ENCODE assay signal across 12 cellular contexts in genomic region chr10:70974351-70974901, GRCh38.
A peak's percentile ranks its signal among the peaks of the same experiment; 100 is the strongest.
DNase-seq lines count a peak whose midpoint lies in the region; ATAC-seq and TF ChIP-seq lines count a peak whose summit lies in the region.
"Had no signal": no experiment of that assay in that cellular context is flagged by ENCODE, and none has a peak within 500 bp of the region (broad histone marks: within the 10 kb centered on the region; RNA-seq: fewer than 3 reads in every experiment).

No MANE protein-coding gene starts in this region.

- H3K9me3 ChIP-seq in BE2C (no peaks in the 10 kb centered on the region; the same call in 1 of the 2 replicates), GM23248 (ENCODE audit: low read depth) (no peaks in the 10 kb centered on the region), smooth muscle cell (replicated peaks; ENCODE audit: low read depth) (peaks cover 9% of the 10 kb centered on the region)

- H3K4me3 ChIP-seq in BE2C (ENCODE audit: low read depth, low read length) (no peak overlapping the region), GM23248 (no peak overlapping the region), fibroblast of villous mesenchyme (ENCODE audit: low read depth, low read length) (no peak overlapping the region), smooth muscle cell (no peak overlapping the region)
- H3K4me3 ChIP-seq: GM23338 had no signal

- no peaks in the 10 kb centered on the region for H4K20me1 ChIP-seq in GM23248 (ENCODE audit: insufficient read depth)
- H4K20me1 ChIP-seq in smooth muscle cell (ENCODE audit: low read depth) = no peaks in the 10 kb centered on the region

- DNase-seq in BE2C (peak; percentile 76), GM23248 (peak; percentile 48), RPMI7951 (ENCODE audit: low read depth) (peak; percentile 68), fibroblast of villous mesenchyme (ENCODE audit: low read depth) (peak; percentile 3), smooth muscle cell (lab: John Stamatoyannopoulos, UW; ENCODE audit: unreplicated experiment) (no peak), NCI-H526 (lab: John Stamatoyannopoulos, UW) (no peak), dedifferentiated amniotic fluid mesenchymal stem cell (ENCODE audit: extremely low spot score) (no peak)
- DNase-seq: effector CD4-positive, alpha-beta T cell; naive thymus-derived CD8-positive, alpha-beta T cell; NCI-H1105 treated with DMSO at 0.1 percent for 48 hours had no signal

- ATAC-seq in HG03280 (IDR thresholded peaks at IDR 0.05; ENCODE audit: unreplicated experiment) = no peak
- ATAC-seq: GM23338; naive thymus-derived CD8-positive, alpha-beta T cell had no signal

- no peak for TF ChIP-seq CTCF in BE2C (IDR thresholded peaks at IDR 0.05; ENCODE audit: low read depth, low read length)
- no peak for TF ChIP-seq CTCF in fibroblast of villous mesenchyme (IDR thresholded peaks at IDR 0.05; ENCODE audit: insufficient read depth, low read depth, low read length)
- no peak for TF ChIP-seq CTCF in smooth muscle cell (IDR thresholded peaks at IDR 0.05; ENCODE audit: borderline replicate concordance, insufficient read depth, poor library complexity, severe bottlenecking)

- H3K36me3 ChIP-seq in BE2C = no peaks in the 10 kb centered on the region
- H3K36me3 ChIP-seq in GM23248 (ENCODE audit: low read depth) = no peaks in the 10 kb centered on the region
- H3K36me3 ChIP-seq in smooth muscle cell (ENCODE audit: low read depth) = no peaks in the 10 kb centered on the region

- H2AFZ ChIP-seq in GM23248 (no peak overlapping the region), smooth muscle cell (ENCODE audit: low read depth) (no peak overlapping the region)
- H2AFZ ChIP-seq: GM23338 had no signal

- 12 to 16% methylated on average over 5 of the region's 5 CpGs for WGBS in GM23248 (ENCODE audit: low coverage in 1 of 2, low lambda C conversion rate in 2 of 2, missing lambda C conversion rate in 2 of 2), 2 experiments
- WGBS in smooth muscle cell (ENCODE audit: low lambda C conversion rate) = 23% methylated on average over 5 of the region's 5 CpGs

- no peak overlapping the region for H3K9ac ChIP-seq in GM23248
- H3K9ac ChIP-seq in smooth muscle cell (ENCODE audit: low read depth) = no peak overlapping the region

- H3F3A ChIP-seq in GM23248 (ENCODE audit: insufficient read depth) = no peaks in the 10 kb centered on the region
- H3F3A ChIP-seq in smooth muscle cell (ENCODE audit: low read depth) = no peaks in the 10 kb centered on the region

- in situ Hi-C loops in GM23248 (cut with MboI) = no loop called here

- H3K79me2 ChIP-seq in GM23248 (ENCODE audit: insufficient read depth) (no peaks in the 10 kb centered on the region), smooth muscle cell (ENCODE audit: low read depth) (no peaks in the 10 kb centered on the region)

- H3K27me3 ChIP-seq in BE2C (no peaks in the 10 kb centered on the region), GM23248 (replicated peaks; ENCODE audit: insufficient read depth) (peaks cover 10% of the 10 kb centered on the region), smooth muscle cell (ENCODE audit: low read depth) (no peaks in the 10 kb centered on the region)

- H3K4me2 ChIP-seq in GM23248 (ENCODE audit: unreplicated experiment) (no peak overlapping the region), smooth muscle cell (no peak overlapping the region)
- H3K4me2 ChIP-seq: GM23338 had no signal

- no peak overlapping the region for H3K27ac ChIP-seq in GM23248
- H3K27ac ChIP-seq in smooth muscle cell (ENCODE audit: low read depth) = no peak overlapping the region

- no peaks in the 10 kb centered on the region for H3K9me2 ChIP-seq in GM23248 (ENCODE audit: insufficient read depth)

- H3K4me1 ChIP-seq in BE2C (peaks cover 7% of the 10 kb centered on the region), GM23248 (ENCODE audit: insufficient read depth) (no peaks in the 10 kb centered on the region), smooth muscle cell (ENCODE audit: low read depth) (no peaks in the 10 kb centered on the region)

Comparison
In these comparisons a context has a peak if more than half of its experiments do, and no peak if none do; other contexts are left out.
1. DNase-seq: peak in BE2C (single experiment), GM23248 (single experiment), RPMI7951 (single experiment) and fibroblast of villous mesenchyme (single experiment); none in smooth muscle cell (single experiment), NCI-H526 (0 of 2) and dedifferentiated amniotic fluid mesenchymal stem cell (single experiment).